ENCODE assay signal across 13 cellular contexts in the genomic region with DNA sequence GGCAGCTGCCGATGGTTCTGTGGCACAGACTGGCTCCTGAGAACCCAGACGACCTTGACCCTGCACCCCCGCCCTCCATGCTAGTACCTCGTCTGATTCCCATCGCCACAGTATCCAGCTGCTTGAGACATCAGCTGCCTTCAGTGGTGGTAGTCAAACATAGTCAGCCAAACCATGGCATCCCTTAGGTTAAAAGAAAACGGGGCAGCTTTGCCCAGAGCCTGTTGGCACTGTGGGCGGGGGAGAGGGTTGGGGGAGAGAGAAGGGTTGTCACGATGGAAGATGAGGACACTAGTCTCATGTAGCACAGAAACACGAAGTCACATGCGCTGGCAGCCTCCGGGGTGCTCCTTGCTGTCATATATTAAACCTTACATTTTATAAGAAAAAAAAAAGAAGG. TPM values are rescaled to one million over a fixed set of nuclear protein-coding genes. Genes with fewer than 3 reads are reported as not detected.
"Had no signal": no experiment of that assay in that cellular context is flagged by ENCODE, and none has a peak within 500 bp of the region (broad histone marks: within the 10 kb centered on the region; RNA-seq: fewer than 3 reads in every experiment).

No MANE protein-coding gene starts in this region.

- ATAC-seq: HCT116, HepG2 had no signal

- FAIRE-seq: HepG2 had no signal

- H3K27ac ChIP-seq: GM23248, HL-60, KMS-11 had no signal

- H3K4me3 ChIP-seq: GM23248, HAP-1 had no signal

- DNase-seq: GM23248, GOT3, H7, HFFc6, KBM-7 had no signal

- H3K4me2 ChIP-seq: KMS-11 had no signal

- H2AFZ ChIP-seq: GM23248 had no signal

- H3K9me3 ChIP-seq: HAP-1 had no signal

- H3K36me3 ChIP-seq: HAP-1 had no signal

- H3K9ac ChIP-seq: GM23248, KMS-11 had no signal

- H3K4me1 ChIP-seq: HAP-1 had no signal

RNA-seq across cellular contexts. Expression of a gene that starts 1.0 kb away (rescaled TPM):
- total RNA-seq: GM23248, H4, HepG2, HFFc6, HT1080 had no signal
- polyA plus RNA-seq: GM23248, HepG2, IgD-negative memory B cell had no signal

RNA-seq across cellular contexts. Expression of a gene that starts 14.9 kb away (rescaled TPM):
- total RNA-seq: GM23248, H4, H7, HepG2, HFFc6, HT1080 had no signal
- polyA plus RNA-seq: GM23248, HepG2, IgD-negative memory B cell had no signal
